3 cellular contexts compared by ENCODE assay signal in the genomic region with DNA sequence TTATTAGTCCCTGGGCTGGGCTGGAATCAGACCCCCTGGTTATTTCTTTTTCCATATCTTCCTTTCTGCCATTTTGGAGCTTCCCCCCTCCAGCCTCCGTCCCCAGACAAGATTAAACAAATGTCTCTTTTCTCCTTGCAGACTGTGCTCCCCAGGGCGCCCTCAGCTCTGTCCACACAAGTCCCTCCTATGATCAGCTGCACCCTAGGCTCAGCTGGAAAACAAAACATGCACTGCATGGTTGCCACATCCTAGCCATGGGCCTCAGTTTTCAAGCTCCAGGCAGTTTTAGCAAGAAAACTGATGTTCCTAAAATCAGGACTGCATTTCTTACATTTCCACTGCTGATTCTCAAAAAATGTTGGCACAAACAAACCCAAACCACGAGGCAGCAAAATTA.
A peak's percentile ranks its signal among the peaks of the same experiment; 100 is the strongest.
TF ChIP-seq lines count a peak whose summit lies in the region.

No MANE protein-coding gene starts in this region.

TF ChIP-seq in WTC11, 78 proteins besides CTCF, POLR2A, EP300 and RAD21:
- TF ChIP-seq, protein P1, sequence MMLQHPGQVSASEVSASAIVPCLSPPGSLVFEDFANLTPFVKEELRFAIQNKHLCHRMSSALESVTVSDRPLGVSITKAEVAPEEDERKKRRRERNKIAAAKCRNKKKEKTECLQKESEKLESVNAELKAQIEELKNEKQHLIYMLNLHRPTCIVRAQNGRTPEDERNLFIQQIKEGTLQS (CRISPR knock-in tag; conservative IDR thresholded peaks at IDR 0.05): no peak
- 0 out of 2 replicates have a peak, but pooled peaks have one; percentile 5 for TF ChIP-seq ZNF423 (CRISPR knock-in tag; IDR thresholded peaks at IDR 0.05)

TF ChIP-seq in H1, 55 proteins besides CTCF, POLR2A, EP300 and RAD21:
- TF ChIP-seq MAX (IDR thresholded peaks at IDR 0.05) (no peak), RXRA (IDR thresholded peaks at IDR 0.05; ENCODE audit: insufficient read depth, low read depth, low read length) (no peak), TEAD4 (IDR thresholded peaks at IDR 0.05; ENCODE audit: low read depth, low read length) (no peak), BRCA1 (IDR thresholded peaks at IDR 0.05; ENCODE audit: low read depth, low read length) (no peak), CTBP2 (IDR thresholded peaks at IDR 0.05; ENCODE audit: borderline replicate concordance, insufficient read depth, insufficient read length, low read length) (no peak), ZNF274 (IDR thresholded peaks at IDR 0.05; ENCODE audit: borderline replicate concordance, extremely low read depth, low read length) (no peak), JUND (IDR thresholded peaks at IDR 0.05; ENCODE audit: low read length) (no peak), KDM4A (IDR thresholded peaks at IDR 0.05; ENCODE audit: low read depth, low read length, severe bottlenecking) (no peak), RBBP5 (IDR thresholded peaks at IDR 0.05; ENCODE audit: borderline replicate concordance, low read depth, low read length) (no peak)
- TF ChIP-seq, protein P1 (IDR thresholded peaks at IDR 0.05; ENCODE audit: insufficient read depth, low read depth, low read length): no peak

TF ChIP-seq in GM12891, 5 proteins besides CTCF, POLR2A, EP300 and RAD21:
- TF ChIP-seq POU2F2 (IDR thresholded peaks at IDR 0.05; ENCODE audit: low read depth, low read length): no peak
- no peak for TF ChIP-seq TAF1 (IDR thresholded peaks at IDR 0.05; ENCODE audit: low read depth, low read length)
- no peak for TF ChIP-seq PAX5 (IDR thresholded peaks at IDR 0.05; ENCODE audit: insufficient read depth, low read length, severe bottlenecking)
- TF ChIP-seq POLR2AphosphoS5 (IDR thresholded peaks at IDR 0.05; ENCODE audit: low read depth, low read length): no peak
- TF ChIP-seq SPI1 (IDR thresholded peaks at IDR 0.05; ENCODE audit: low read depth, low read length): no peak
